ENCODE assay signal across 8 cellular contexts in the genomic region with DNA sequence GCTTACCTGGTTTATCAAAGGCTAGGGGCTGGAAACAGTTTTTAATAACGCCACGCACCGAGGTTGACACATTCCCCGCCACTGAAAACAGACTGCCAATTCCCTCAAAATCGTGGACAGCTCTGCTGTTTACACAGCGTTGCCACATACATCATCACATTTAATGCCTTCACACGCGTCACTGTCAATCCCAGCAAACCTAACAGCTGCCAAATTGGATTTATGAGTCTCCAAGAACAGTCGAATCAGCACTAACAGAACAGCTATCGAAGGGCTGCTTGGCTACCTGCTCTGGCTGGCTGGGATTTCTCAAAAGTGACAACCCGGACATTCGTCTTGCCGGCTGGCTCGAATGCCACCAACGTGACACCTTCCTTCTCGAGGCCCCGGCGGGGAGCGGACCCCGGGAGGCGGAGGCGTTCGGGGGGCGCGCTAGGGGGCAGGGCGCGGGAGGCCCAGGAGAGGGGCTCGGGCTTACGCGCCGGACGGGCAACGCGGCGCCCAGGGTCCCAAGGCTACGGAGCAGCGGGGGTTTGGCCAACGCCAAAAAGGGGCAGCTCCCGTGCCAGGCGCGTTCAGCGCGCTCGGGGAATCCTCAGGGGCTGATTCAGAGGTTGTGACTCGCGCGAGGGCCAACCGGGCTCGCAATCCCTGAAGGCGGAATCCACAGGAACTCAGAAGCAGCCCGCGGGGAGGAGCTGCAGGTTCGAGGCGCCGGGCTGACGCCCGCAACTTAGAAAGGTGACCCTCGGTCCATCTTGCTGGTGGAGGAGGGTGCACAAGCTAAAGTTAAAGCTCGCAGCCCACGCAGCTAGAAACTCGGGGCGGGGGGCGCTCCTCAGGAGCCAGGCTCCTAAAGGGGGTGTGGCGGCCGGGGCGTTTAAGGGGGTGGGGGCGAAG. TPM values are rescaled to one million over a fixed set of nuclear protein-coding genes. Genes with fewer than 3 reads are reported as not detected.
DNase-seq lines count a peak whose midpoint lies in the region; ATAC-seq and TF ChIP-seq lines count a peak whose summit lies in the region.

No MANE protein-coding gene starts in this region.

- ATAC-seq in left lobe of liver (peak; percentile 68), HG02938 (IDR thresholded peaks at IDR 0.05; ENCODE audit: unreplicated experiment) (no peak)

- H3K4me3 ChIP-seq in WI38 (ENCODE audit: low read depth, low read length): peak overlapping the region; percentile 74

- DNase-seq in NCI-H524 (lab: John Stamatoyannopoulos, UW) (peak; percentile 19 to 45), NCI-H524 treated with DMSO at 0.1 percent for 48 hours (lab: John Stamatoyannopoulos, UW) (no peak), dermis blood vessel endothelial cell (peak; percentile 29), left lobe of liver (ENCODE audit: low spot score) (peak; percentile 85), GM19238 (ENCODE audit: insufficient read length, low spot score) (no peak)
- DNase-seq in stimulated activated CD4-positive, alpha-beta T cell treated with anti-CD3 and anti-CD28 coated beads, Interleukin-1b, Interleukin-23, amount 100 ng/mL, for 4 hours (ENCODE audit: low read depth in 2 of 2): peak; percentile 8 to 14

- TF ChIP-seq CTCF in WI38 (IDR thresholded peaks at IDR 0.05; ENCODE audit: low read depth, low read length): no peak

RNA-seq across cellular contexts. Expression of a gene that starts 1.2 kb away (rescaled TPM):
- total RNA-seq in dermis blood vessel endothelial cell (7.0 and 9.5 TPM in 2 replicates), left lobe of liver (29.0 TPM)

RNA-seq across cellular contexts. Expression of a gene that starts 36.7 kb away (rescaled TPM):
- total RNA-seq in dermis blood vessel endothelial cell: 18.0 and 22.5 TPM in 2 replicates
- 2.8 TPM for total RNA-seq in left lobe of liver

Comparison
In these comparisons a context has a peak if more than half of its experiments do, and no peak if none do; other contexts are left out.
1. DNase-seq: peak in NCI-H524 (2 of 2), dermis blood vessel endothelial cell (single experiment), left lobe of liver (single experiment) and stimulated activated CD4-positive, alpha-beta T cell treated with anti-CD3 and anti-CD28 coated beads, Interleukin-1b, Interleukin-23, amount 100 ng/mL, for 4 hours (2 of 2); none in NCI-H524 treated with DMSO at 0.1 percent for 48 hours (single experiment) and GM19238 (single experiment).